ENCODE assay signal across 9 cellular contexts in the genomic region with DNA sequence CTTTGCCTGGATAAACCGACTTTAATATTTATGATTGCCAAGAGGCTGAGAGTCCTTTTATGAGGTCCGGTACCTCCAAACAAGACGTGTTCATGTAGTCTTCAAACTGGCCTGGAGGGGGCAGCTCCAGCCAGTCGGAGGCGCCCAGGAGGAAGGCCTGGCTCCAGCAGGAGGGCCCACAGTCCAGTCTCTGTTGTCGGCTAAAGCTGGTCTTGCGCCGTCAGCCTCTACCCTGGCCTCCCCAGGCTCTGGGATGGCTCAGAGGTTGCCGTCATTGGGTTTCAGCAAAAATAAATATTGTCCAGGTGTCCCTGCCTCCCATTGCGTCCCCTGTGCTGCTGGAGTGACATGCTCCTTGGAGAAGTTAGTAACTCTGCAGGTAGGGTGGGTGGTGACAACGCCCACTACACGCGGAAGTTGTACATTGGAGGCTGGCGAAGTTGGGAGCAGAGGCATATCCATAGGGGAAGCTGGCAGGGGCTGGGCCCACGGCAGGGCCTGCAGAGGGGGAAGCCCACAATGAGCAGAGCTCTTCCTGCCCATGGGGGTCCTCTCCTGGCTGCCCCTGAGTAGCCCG. TPM values are rescaled to one million over a fixed set of nuclear protein-coding genes. Genes with fewer than 3 reads are reported as not detected.
DNase-seq lines count a peak whose midpoint lies in the region; ATAC-seq and TF ChIP-seq lines count a peak whose summit lies in the region.
"Had no signal": no experiment of that assay in that cellular context is flagged by ENCODE, and none has a peak within 500 bp of the region (broad histone marks: within the 10 kb centered on the region; RNA-seq: fewer than 3 reads in every experiment).

No MANE protein-coding gene starts in this region.

- H3K9me3 ChIP-seq in adipocyte (ENCODE audit: control insufficient read depth, low read length): no peaks in the 10 kb centered on the region

- H3K4me1 ChIP-seq in adipocyte (ENCODE audit: control insufficient read depth, insufficient read depth, low read length): peaks cover 35% of the 10 kb centered on the region

- H3K4me3 ChIP-seq in AG10803 (ENCODE audit: low read length): peak overlapping the region; percentile 61
- H3K4me3 ChIP-seq in adipocyte (ENCODE audit: low read length): peak overlapping the region; percentile 78

- peak overlapping the region; percentile 87 for H3K9ac ChIP-seq in adipocyte (ENCODE audit: low read length)

- no peak for ATAC-seq in GM18861 (IDR thresholded peaks at IDR 0.05; ENCODE audit: unreplicated experiment)

- in situ Hi-C loops in GM13976 (cut with MboI; ENCODE audit: low sequenced_read_pairs, unreplicated experiment): loop anchor here (10.0 kb wide), 2 partner anchors 65 to 295 kb away; a partner anchor contains a TSS

- DNase-seq in AG10803 (ENCODE audit: low read depth) (peak; percentile 85), GM13976 (ENCODE audit: low spot score) (peak; percentile 88), HT-29 (ENCODE audit: low spot score) (peak; percentile 90), NOMO-1 (lab: John Stamatoyannopoulos, UW; ENCODE audit: unreplicated experiment in 2 of 2) (peak; percentile 67 to 71), adipocyte (ENCODE audit: low read depth) (peak; percentile 89), head of caudate nucleus (peak; percentile 59 to 92 (median 80)), occipital lobe (lab: John Stamatoyannopoulos, UW) (peak; percentile 54)

- intact Hi-C loops in head of caudate nucleus (cut with DNase I): loop anchor here (2.0 to 5.0 kb wide), 3 partner anchors 37 to 253 kb away; a partner anchor contains a TSS

- peaks cover 39% of the 10 kb centered on the region for H3K36me3 ChIP-seq in adipocyte (ENCODE audit: control insufficient read depth, insufficient read depth, low read length, severe bottlenecking)

- TF ChIP-seq CTCF in AG10803 (conservative IDR thresholded peaks at IDR 0.05; ENCODE audit: low read length): peak; percentile 70
- peak; percentile 65 for TF ChIP-seq CTCF in GM13976 (IDR thresholded peaks at IDR 0.05; ENCODE audit: borderline replicate concordance, control extremely low read depth, extremely low read depth, insufficient read depth, missing control alignments)

- no peaks in the 10 kb centered on the region for H3K27me3 ChIP-seq in adipocyte (replicated peaks; ENCODE audit: control insufficient read depth, insufficient read depth, low read length)

RNA-seq across cellular contexts. Expression of a gene that starts 1.0 kb away (rescaled TPM):
- 462 and 466 TPM in 2 replicates for total RNA-seq in HT-29 (2014; rRNA removed; shearing (Covaris generic))
- 30.3 TPM for total RNA-seq in occipital lobe

RNA-seq across cellular contexts. Expression of a gene that starts 29.5 kb away (rescaled TPM):
- not detected in 2 replicates for total RNA-seq in HT-29 (2014; rRNA removed; shearing (Covaris generic))
- total RNA-seq in occipital lobe: not detected
- total RNA-seq: T-helper 1 cell treated with Interleukin-12 subunit alpha and Interleukin-12 subunit beta and Interleukin-4 antibody, amounts not matched to agents 30 ng/mL and 1 ng/mL, for 36 hours had no signal

RNA-seq across cellular contexts. Expression of a gene that starts 35.1 kb away (rescaled TPM):
- total RNA-seq in HT-29 (2014; rRNA removed; shearing (Covaris generic)): 18.1 and 23.4 TPM in 2 replicates
- total RNA-seq in occipital lobe: 9.7 TPM

RNA-seq across cellular contexts. Expression of a gene that starts 48.5 kb away (rescaled TPM):
- not detected in 2 replicates for total RNA-seq in HT-29 (2014; rRNA removed; shearing (Covaris generic))
- not detected for total RNA-seq in occipital lobe
- total RNA-seq: T-helper 1 cell treated with Interleukin-12 subunit alpha and Interleukin-12 subunit beta and Interleukin-4 antibody, amounts not matched to agents 30 ng/mL and 1 ng/mL, for 36 hours had no signal

RNA-seq across cellular contexts. Expression of a gene that starts 57.3 kb away (rescaled TPM):
- total RNA-seq in HT-29 (2014; rRNA removed; shearing (Covaris generic)): 105 and 114 TPM in 2 replicates
- 68.0 TPM for total RNA-seq in occipital lobe

Comparison
In these comparisons a context has a peak if more than half of its experiments do, and no peak if none do; other contexts are left out.
1. RNA of a gene that starts 1.0 kb away (total RNA-seq): 462 to 466 TPM in HT-29; 30.3 TPM in occipital lobe (single experiment); every median in the first group is over 10 times any median in the second.
2. Peak in every context shown above with its lines, with median percentiles within 50 percentile points of each other: DNase-seq.